9 cellular contexts compared by ENCODE assay signal in genomic region chr6:145756170-145756662, GRCh38. TPM values are rescaled to one million over a fixed set of nuclear protein-coding genes. Genes with fewer than 3 reads are reported as not detected.
DNase-seq lines count a peak whose midpoint lies in the region; ATAC-seq and TF ChIP-seq lines count a peak whose summit lies in the region.
"Had no signal": no experiment of that assay in that cellular context is flagged by ENCODE, and none has a peak within 500 bp of the region (broad histone marks: within the 10 kb centered on the region; RNA-seq: fewer than 3 reads in every experiment).

No MANE protein-coding gene starts in this region.

- peaks cover 18% of the 10 kb centered on the region for H3K4me1 Mint-ChIP-seq in MCF 10A (ENCODE audit: insufficient read depth, unreplicated experiment)
- H3K4me1 Mint-ChIP-seq in mesothelial cell of epicardium = peaks cover 11% of the 10 kb centered on the region
- no peaks in the 10 kb centered on the region for H3K4me1 Mint-ChIP-seq in stimulated activated effector memory CD8-positive, alpha-beta T cell treated with anti-CD3 and anti-CD28 coated beads, Interleukin-12 subunit alpha, Interleukin-12 subunit beta, amount 100 ng/mL, for 72 hours
- H3K4me1 Mint-ChIP-seq: T-helper 17 cell had no signal

- H3K27ac Mint-ChIP-seq in MCF 10A (ENCODE audit: low read depth, unreplicated experiment) = peak overlapping the region; percentile 25
- H3K27ac Mint-ChIP-seq in mesothelial cell of epicardium = peak overlapping the region; percentile 66
- H3K27ac Mint-ChIP-seq in stimulated activated effector memory CD8-positive, alpha-beta T cell treated with anti-CD3 and anti-CD28 coated beads, Interleukin-12 subunit alpha, Interleukin-12 subunit beta, amount 100 ng/mL, for 72 hours = no peak overlapping the region
- H3K27ac Mint-ChIP-seq: T-helper 17 cell had no signal

- POLR2A ChIA-PET in MCF 10A (lab: Yijun Ruan, JAX) = interaction anchor here (0.6 to 2.7 kb wide), 8 partner anchors 10 to 121 kb away, joined by 3 to 16 read pairs (median 4); partner anchors contain the start of genes EPM2A and FBXO30

- no peaks in the 10 kb centered on the region for H3K36me3 Mint-ChIP-seq in MCF 10A (ENCODE audit: insufficient read depth, unreplicated experiment)
- H3K36me3 Mint-ChIP-seq in mesothelial cell of epicardium = no peaks in the 10 kb centered on the region
- H3K36me3 Mint-ChIP-seq in stimulated activated effector memory CD8-positive, alpha-beta T cell treated with anti-CD3 and anti-CD28 coated beads, Interleukin-12 subunit alpha, Interleukin-12 subunit beta, amount 100 ng/mL, for 72 hours = no peaks in the 10 kb centered on the region

- no TSS peak for BruUV-seq in MCF 10A (replicated peaks; lab: Mats Ljungman, UMichigan)

- H3K9me3 Mint-ChIP-seq in MCF 10A (ENCODE audit: unreplicated experiment) = no peaks in the 10 kb centered on the region
- peaks cover 14% of the 10 kb centered on the region for H3K9me3 Mint-ChIP-seq in mesothelial cell of epicardium
- no peaks in the 10 kb centered on the region for H3K9me3 Mint-ChIP-seq in stimulated activated effector memory CD8-positive, alpha-beta T cell treated with anti-CD3 and anti-CD28 coated beads, Interleukin-12 subunit alpha, Interleukin-12 subunit beta, amount 100 ng/mL, for 72 hours

- no peak for ATAC-seq in stimulated activated effector memory CD8-positive, alpha-beta T cell treated with anti-CD3 and anti-CD28 coated beads, Interleukin-12 subunit alpha, Interleukin-12 subunit beta, amount 100 ng/mL, for 72 hours
- ATAC-seq in GM18858 (IDR thresholded peaks at IDR 0.05; ENCODE audit: unreplicated experiment) (no peak), HG02973 (IDR thresholded peaks at IDR 0.05; ENCODE audit: unreplicated experiment) (no peak)
- no peak for ATAC-seq in activated CD4-positive, CD25-positive, alpha-beta regulatory T cell treated with anti-CD3 and anti-CD28 coated beads, Interleukin-2, amount 50 U/mL, for 24 hours
- ATAC-seq: T-helper 17 cell had no signal

- H3K27me3 Mint-ChIP-seq in MCF 10A (ENCODE audit: insufficient read depth, unreplicated experiment) (no peaks in the 10 kb centered on the region), mesothelial cell of epicardium (ENCODE audit: low read depth) (no peaks in the 10 kb centered on the region)

- TF ChIP-seq CTCF in MCF 10A (IDR thresholded peaks at IDR 0.05; ENCODE audit: unreplicated experiment) (no peak), mesothelial cell of epicardium (IDR thresholded peaks at IDR 0.05; ENCODE audit: unreplicated experiment) (no peak)

- intact Hi-C loops in MCF 10A (cut with micrococcal nuclease) = no loop called here

- DNase-seq in Daoy (ENCODE audit: low read depth) (peak; percentile 61), NCI-H1048 (lab: John Stamatoyannopoulos, UW) (peak; percentile 48), MCF 10A (ENCODE audit: unreplicated experiment) (peak; percentile 96), mesothelial cell of epicardium (ENCODE audit: low spot score in 2 of 2, unreplicated experiment in 2 of 2) (peak in 1 of 2 experiments; percentile 45)
- DNase-seq in stimulated activated effector memory CD8-positive, alpha-beta T cell treated with anti-CD3 and anti-CD28 coated beads, Interleukin-12 subunit alpha, Interleukin-12 subunit beta, amount 100 ng/mL, for 72 hours (ENCODE audit: low spot score in 2 of 2) = no peak
- DNase-seq: T-helper 17 cell had no signal

- no peak overlapping the region for H3K4me3 Mint-ChIP-seq in MCF 10A (ENCODE audit: unreplicated experiment)
- no peak overlapping the region for H3K4me3 Mint-ChIP-seq in mesothelial cell of epicardium
- no peak overlapping the region for H3K4me3 Mint-ChIP-seq in stimulated activated effector memory CD8-positive, alpha-beta T cell treated with anti-CD3 and anti-CD28 coated beads, Interleukin-12 subunit alpha, Interleukin-12 subunit beta, amount 100 ng/mL, for 72 hours
- H3K4me3 Mint-ChIP-seq: T-helper 17 cell had no signal

- CTCF ChIA-PET in MCF 10A (lab: Yijun Ruan, JAX) = no interaction called here

RNA-seq across cellular contexts. Expression of gene EPM2A, which starts 20.9 kb away (rescaled TPM):
- total RNA-seq in Daoy (2014; rRNA removed; shearing (Covaris generic)) = 10.7 and 16.8 TPM in 2 replicates
- total RNA-seq in MCF 10A (2022) (4.8 and 5.1 TPM in 2 replicates), mesothelial cell of epicardium (7.8 to 9.8 TPM (median 9.5 TPM) in 3 replicates)

RNA-seq across cellular contexts. Expression of gene FBXO30, which starts 58.4 kb away (rescaled TPM):
- 6.6 and 7.3 TPM in 2 replicates for total RNA-seq in Daoy (2014; rRNA removed; shearing (Covaris generic))
- 10.6 and 10.9 TPM in 2 replicates for total RNA-seq in MCF 10A (2022)
- total RNA-seq in mesothelial cell of epicardium = 8.6 to 9.2 TPM (median 9.1 TPM) in 3 replicates

Comparison
In these comparisons a context has a peak if more than half of its experiments do, and no peak if none do; other contexts are left out.
1. DNase-seq: peak in Daoy (single experiment), NCI-H1048 (single experiment) and MCF 10A (single experiment); none in stimulated activated effector memory CD8-positive, alpha-beta T cell treated with anti-CD3 and anti-CD28 coated beads, Interleukin-12 subunit alpha, Interleukin-12 subunit beta, amount 100 ng/mL, for 72 hours (0 of 2).